In genomic region chr6:149033454-149034241, GRCh38 we compare ENCODE assay signal across 9 cellular contexts.
DNase-seq lines count a peak whose midpoint lies in the region; ATAC-seq and TF ChIP-seq lines count a peak whose summit lies in the region.
"Had no signal": no experiment of that assay in that cellular context is flagged by ENCODE, and none has a peak within 500 bp of the region (broad histone marks: within the 10 kb centered on the region; RNA-seq: fewer than 3 reads in every experiment).

No MANE protein-coding gene starts in this region.

- no peaks in the 10 kb centered on the region for H3K36me3 ChIP-seq in osteoblast (ENCODE audit: insufficient read depth, low read length)

- H3K4me2 ChIP-seq in osteoblast (ENCODE audit: insufficient read depth, low read length) = peak overlapping the region; percentile 88

- peaks cover 90% of the 10 kb centered on the region for H3K4me1 Mint-ChIP-seq in activated T-helper 1 cell treated with anti-CD3 and anti-CD28 coated beads, Interleukin-12 subunit alpha, Interleukin-12 subunit beta, Interleukin-2, Interleukin-4 antibody, amounts not matched to agents 30 ng/mL and 10 ng/mL and 1 ng/mL, durations not matched to agents 14 hours and 24 hours and 36 hours (ENCODE audit: low read depth)
- H3K4me1 Mint-ChIP-seq in glutamatergic neuron (ENCODE audit: low read depth, unreplicated experiment) = peaks cover 62% of the 10 kb centered on the region

- DNase-seq in GM13977 (ENCODE audit: low spot score) = peak; percentile 67
- peak; percentile 31 for DNase-seq in activated T-helper 1 cell treated with anti-CD3 and anti-CD28 coated beads, Interleukin-12 subunit alpha, Interleukin-12 subunit beta, Interleukin-2, Interleukin-4 antibody, amounts not matched to agents 30 ng/mL and 10 ng/mL and 1 ng/mL, durations not matched to agents 14 hours and 24 hours and 36 hours (ENCODE audit: low spot score)
- DNase-seq in osteoblast (ENCODE audit: insufficient read length, low spot score, missing footprints) = no peak
- no peak for DNase-seq in glutamatergic neuron
- DNase-seq in NCI-H524 treated with DMSO at 0.1 percent for 48 hours (lab: John Stamatoyannopoulos, UW) = no peak
- DNase-seq: NCI-H187 had no signal

- H4K20me1 ChIP-seq in osteoblast (ENCODE audit: insufficient read depth, low read length) = no peaks in the 10 kb centered on the region

- peak overlapping the region; percentile 98 for H3K27ac ChIP-seq in osteoblast (ENCODE audit: low read depth, low read length)

- H3K4me3 Mint-ChIP-seq in activated T-helper 1 cell treated with anti-CD3 and anti-CD28 coated beads, Interleukin-12 subunit alpha, Interleukin-12 subunit beta, Interleukin-2, Interleukin-4 antibody, amounts not matched to agents 30 ng/mL and 10 ng/mL and 1 ng/mL, durations not matched to agents 14 hours and 24 hours and 36 hours = peak overlapping the region; percentile 82
- H3K4me3 Mint-ChIP-seq in glutamatergic neuron (ENCODE audit: unreplicated experiment) = no peak overlapping the region

- H3K4me3 ChIP-seq in osteoblast (ENCODE audit: insufficient read depth, low read length) = no peak overlapping the region

- H3K27me3 ChIP-seq in osteoblast (ENCODE audit: insufficient read depth, low read length) = no peaks in the 10 kb centered on the region

- peak; percentile 34 for ATAC-seq in HG02678 (IDR thresholded peaks at IDR 0.05; ENCODE audit: unreplicated experiment)
- no peak for ATAC-seq in GM18867 (IDR thresholded peaks at IDR 0.05; ENCODE audit: unreplicated experiment)
- ATAC-seq: sciatic nerve had no signal

- peaks cover 11% of the 10 kb centered on the region for H3K36me3 Mint-ChIP-seq in activated T-helper 1 cell treated with anti-CD3 and anti-CD28 coated beads, Interleukin-12 subunit alpha, Interleukin-12 subunit beta, Interleukin-2, Interleukin-4 antibody, amounts not matched to agents 30 ng/mL and 10 ng/mL and 1 ng/mL, durations not matched to agents 14 hours and 24 hours and 36 hours (ENCODE audit: low read depth)
- H3K36me3 Mint-ChIP-seq in glutamatergic neuron (ENCODE audit: unreplicated experiment) = no peaks in the 10 kb centered on the region

- peaks cover 39% of the 10 kb centered on the region for H3K4me1 ChIP-seq in osteoblast (ENCODE audit: insufficient read depth, low read length)

- intact Hi-C loops in activated T-helper 1 cell treated with anti-CD3 and anti-CD28 coated beads, Interleukin-12 subunit alpha, Interleukin-12 subunit beta, Interleukin-2, Interleukin-4 antibody, amounts not matched to agents 30 ng/mL and 10 ng/mL and 1 ng/mL, durations not matched to agents 14 hours and 24 hours and 36 hours (cut with micrococcal nuclease) = loop anchor here (1.0 to 5.0 kb wide), 11 partner anchors 14 to 684 kb away; partner anchors contain the start of genes LATS1 and PPIL4

- no peaks in the 10 kb centered on the region for H3K9me3 Mint-ChIP-seq in activated T-helper 1 cell treated with anti-CD3 and anti-CD28 coated beads, Interleukin-12 subunit alpha, Interleukin-12 subunit beta, Interleukin-2, Interleukin-4 antibody, amounts not matched to agents 30 ng/mL and 10 ng/mL and 1 ng/mL, durations not matched to agents 14 hours and 24 hours and 36 hours
- peaks cover 8% of the 10 kb centered on the region for H3K9me3 Mint-ChIP-seq in glutamatergic neuron (ENCODE audit: unreplicated experiment)

- in situ Hi-C loops in GM13977 (cut with MboI; ENCODE audit: low pct_unique_long_range_greater_than_20kb, low sequenced_read_pairs, unreplicated experiment) = loop anchor here (10.0 kb wide), 1 partner anchor 401 kb away; no protein-coding TSS in a partner anchor

- no peaks in the 10 kb centered on the region for H3K9me3 ChIP-seq in osteoblast (ENCODE audit: low read depth, low read length)

- H3K27ac Mint-ChIP-seq in activated T-helper 1 cell treated with anti-CD3 and anti-CD28 coated beads, Interleukin-12 subunit alpha, Interleukin-12 subunit beta, Interleukin-2, Interleukin-4 antibody, amounts not matched to agents 30 ng/mL and 10 ng/mL and 1 ng/mL, durations not matched to agents 14 hours and 24 hours and 36 hours = peak overlapping the region; percentile 89
- H3K27ac Mint-ChIP-seq in glutamatergic neuron (ENCODE audit: unreplicated experiment) = no peak overlapping the region

- TF ChIP-seq CTCF in GM13977 (IDR thresholded peaks at IDR 0.05; ENCODE audit: extremely low read depth, insufficient read depth, missing control alignments) (no peak), osteoblast (IDR thresholded peaks at IDR 0.05; ENCODE audit: extremely low read depth, low read depth, low read length) (no peak), glutamatergic neuron (IDR thresholded peaks at IDR 0.05; ENCODE audit: partially characterized antibody, unreplicated experiment) (no peak)

- no peak overlapping the region for H2AFZ ChIP-seq in osteoblast (ENCODE audit: low read length)

- H3K27me3 Mint-ChIP-seq in activated T-helper 1 cell treated with anti-CD3 and anti-CD28 coated beads, Interleukin-12 subunit alpha, Interleukin-12 subunit beta, Interleukin-2, Interleukin-4 antibody, amounts not matched to agents 30 ng/mL and 10 ng/mL and 1 ng/mL, durations not matched to agents 14 hours and 24 hours and 36 hours (ENCODE audit: insufficient read depth) = no peaks in the 10 kb centered on the region
- H3K27me3 Mint-ChIP-seq in glutamatergic neuron (ENCODE audit: unreplicated experiment) = peaks cover 8% of the 10 kb centered on the region

- no peaks in the 10 kb centered on the region for H3K79me2 ChIP-seq in osteoblast (ENCODE audit: insufficient read depth, low read length)

Comparison
In these comparisons a context has a peak if more than half of its experiments do, and no peak if none do; other contexts are left out.
1. DNase-seq: peak in GM13977 (single experiment) and activated T-helper 1 cell treated with anti-CD3 and anti-CD28 coated beads, Interleukin-12 subunit alpha, Interleukin-12 subunit beta, Interleukin-2, Interleukin-4 antibody, amounts not matched to agents 30 ng/mL and 10 ng/mL and 1 ng/mL, durations not matched to agents 14 hours and 24 hours and 36 hours (single experiment); none in osteoblast (single experiment), glutamatergic neuron (single experiment) and NCI-H524 treated with DMSO at 0.1 percent for 48 hours (single experiment).